1 cellular context compared by ENCODE assay signal in the genomic region with DNA sequence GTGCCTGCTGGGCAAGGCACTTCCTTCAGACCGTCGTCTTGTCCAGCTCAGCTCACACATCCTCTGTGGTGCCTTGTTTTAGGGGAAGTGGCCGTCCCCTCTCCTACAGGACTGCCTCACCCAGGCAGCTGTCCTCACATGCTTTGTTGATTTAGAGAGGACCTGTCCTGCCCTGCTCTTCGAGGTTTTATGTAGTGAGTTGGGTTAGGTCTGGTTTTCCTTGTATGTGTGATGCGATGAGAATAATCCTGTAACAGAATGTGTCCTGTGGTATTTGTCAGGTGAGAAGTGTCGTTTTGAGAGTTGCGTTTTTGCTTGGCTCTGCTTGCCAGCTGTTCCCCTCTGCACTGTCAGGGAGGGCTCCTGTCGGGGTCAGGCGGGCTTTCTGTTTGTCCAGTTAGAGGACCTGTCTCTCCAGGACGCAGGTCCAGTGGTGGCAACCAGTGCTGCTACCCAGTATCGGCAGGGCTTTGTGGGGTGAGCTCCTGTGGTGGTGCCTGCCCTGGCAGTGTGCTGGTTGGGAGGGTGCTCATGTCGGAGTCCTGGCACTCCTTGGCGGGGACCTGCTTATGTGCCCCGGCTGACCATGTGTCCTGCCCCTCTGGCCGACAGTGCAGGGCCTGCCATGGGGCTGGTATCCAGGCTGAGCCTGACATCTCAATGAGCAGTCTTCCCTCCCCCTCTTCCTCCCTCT.
TF ChIP-seq lines count a peak whose summit lies in the region.

No MANE protein-coding gene starts in this region.

TF ChIP-seq in HEK293, 187 proteins besides CTCF, POLR2A, EP300 and RAD21 (continued from another document):
- TF ChIP-seq, protein P1, sequence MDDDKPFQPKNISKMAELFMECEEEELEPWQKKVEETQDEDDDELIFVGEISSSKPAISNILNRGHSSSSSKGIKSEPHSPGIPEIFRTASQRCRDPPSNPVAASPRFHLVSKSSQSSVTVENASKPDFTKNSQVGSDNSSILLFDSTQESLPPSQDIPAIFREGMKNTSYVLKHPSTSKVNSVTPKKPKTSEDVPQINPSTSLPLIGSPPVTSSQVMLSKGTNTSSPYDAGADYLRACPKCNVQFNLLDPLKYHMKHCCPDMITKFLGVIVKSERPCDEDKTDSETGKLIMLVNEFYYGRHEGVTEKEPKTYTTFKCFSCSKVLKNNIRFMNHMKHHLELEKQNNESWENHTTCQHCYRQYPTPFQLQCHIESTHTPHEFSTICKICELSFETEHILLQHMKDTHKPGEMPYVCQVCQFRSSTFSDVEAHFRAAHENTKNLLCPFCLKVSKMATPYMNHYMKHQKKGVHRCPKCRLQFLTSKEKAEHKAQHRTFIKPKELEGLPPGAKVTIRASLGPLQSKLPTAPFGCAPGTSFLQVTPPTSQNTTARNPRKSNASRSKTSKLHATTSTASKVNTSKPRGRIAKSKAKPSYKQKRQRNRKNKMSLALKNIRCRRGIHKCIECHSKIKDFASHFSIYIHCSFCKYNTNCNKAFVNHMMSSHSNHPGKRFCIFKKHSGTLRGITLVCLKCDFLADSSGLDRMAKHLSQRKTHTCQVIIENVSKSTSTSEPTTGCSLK (tag by site-specific recombination; IDR thresholded peaks at IDR 0.05) = no peak
- no peak for TF ChIP-seq ZNF335 (tag by site-specific recombination; conservative IDR thresholded peaks at IDR 0.05)
